ENCODE assay signal across 18 cellular contexts in genomic region chr12:85440273-85440672, GRCh38.
A peak's percentile ranks its signal among the peaks of the same experiment; 100 is the strongest.
DNase-seq lines count a peak whose midpoint lies in the region; ATAC-seq, FAIRE-seq and TF ChIP-seq lines count a peak whose summit lies in the region.
"Had no signal": no experiment of that assay in that cellular context is flagged by ENCODE, and none has a peak within 500 bp of the region (broad histone marks: within the 10 kb centered on the region; RNA-seq: fewer than 3 reads in every experiment).

No MANE protein-coding gene starts in this region.

- H3K9me2 ChIP-seq in hepatocyte (replicated peaks; ENCODE audit: insufficient read depth), result no peaks in the 10 kb centered on the region

- H3K36me3 ChIP-seq in hepatocyte (replicated peaks; ENCODE audit: insufficient read depth, low read depth) (no peaks in the 10 kb centered on the region), pancreas (no peaks in the 10 kb centered on the region)

- ATAC-seq in pancreas, result peak in 3 of 4 donors; percentile 38 to 86 (median 81)
- no peak for ATAC-seq in left cardiac atrium
- ATAC-seq in HG03342 (IDR thresholded peaks at IDR 0.05; ENCODE audit: unreplicated experiment), result no peak

- H3K79me2 ChIP-seq in hepatocyte, result no peaks in the 10 kb centered on the region

- no peak overlapping the region for H2AFZ ChIP-seq in hepatocyte

- intact Hi-C loops in pancreas (cut with DNase I), result no loop called here
- intact Hi-C loops in left cardiac atrium (cut with DNase I), result no loop called here

- H3K4me1 ChIP-seq in hepatocyte (ENCODE audit: insufficient read depth) (peaks cover 8% of the 10 kb centered on the region), pancreas (peaks cover 0 to 7% (median 0%) of the 10 kb centered on the region in 3 donors)

- DNase-seq in OCI-M1 (lab: John Stamatoyannopoulos, UW), result peak; percentile 30
- peak; percentile 26 for DNase-seq in hepatocyte (ENCODE audit: low spot score)
- DNase-seq in pancreas, result no peak
- DNase-seq in left cardiac atrium, result no peak
- no peak for DNase-seq in HEK293T (ENCODE audit: extremely low spot score)
- no peak for DNase-seq in RPMI8226
- DNase-seq: 8988T, DMS79, KBM-7, NCI-H1092 treated with DMSO at 0.1 percent for 48 hours, NCI-H1436 treated with DMSO at 0.1 percent for 48 hours, NCI-H1930, NCI-H524 treated with DMSO at 0.1 percent for 48 hours, NCI-H82, Right ventricle myocardium superior had no signal

- CTCF ChIA-PET in HEK293T (lab: Yijun Ruan, JAX), result no interaction called here

- peak overlapping the region; percentile 42 for H3K4me2 ChIP-seq in hepatocyte

- H4K20me1 ChIP-seq in hepatocyte (ENCODE audit: insufficient read depth, poor library complexity, severe bottlenecking), result no peaks in the 10 kb centered on the region

- TF ChIP-seq CTCF in 22Rv1 (IDR thresholded peaks at IDR 0.05) (no peak), hepatocyte (IDR thresholded peaks at IDR 0.05; ENCODE audit: poor library complexity) (no peak), pancreas (IDR thresholded peaks at IDR 0.05) (no peak)

- H3K4me3 ChIP-seq in hepatocyte (no peak overlapping the region), pancreas (no peak overlapping the region)

- H3K9me3 ChIP-seq in hepatocyte (ENCODE audit: low read depth) (no peaks in the 10 kb centered on the region), pancreas (no peaks in the 10 kb centered on the region)

- H3K27ac ChIP-seq in 22Rv1 (peak overlapping the region; percentile 52), hepatocyte (no peak overlapping the region), pancreas (no peak overlapping the region)

- 19% methylated on average over 1 of the region's 1 CpG for WGBS in hepatocyte (ENCODE audit: low lambda C conversion rate, missing lambda C conversion rate)
- WGBS in pancreas, 2 donors, result 17 to 31% methylated on average over 1 of the region's 1 CpG

- no peaks in the 10 kb centered on the region for H3K27me3 ChIP-seq in hepatocyte
- peaks cover 0 to 8% (median 0%) of the 10 kb centered on the region in 4 donors for H3K27me3 ChIP-seq in pancreas

- peak; percentile 26 for FAIRE-seq in pancreas (lab: Jason Lieb, UNC)
- FAIRE-seq: H54 had no signal

- POLR2A ChIA-PET in HEK293T (lab: Yijun Ruan, JAX), result no interaction called here

TF ChIP-seq in HEK293T, 16 proteins besides CTCF, POLR2A, EP300 and RAD21:
- no peak for TF ChIP-seq FOXA1 (IDR thresholded peaks at IDR 0.05)

Comparison
In these comparisons a context has a peak if more than half of its experiments do, and no peak if none do; other contexts are left out.
1. DNase-seq: peak in OCI-M1 (single experiment) and hepatocyte (single experiment); none in pancreas (0 of 6), left cardiac atrium (single experiment), HEK293T (single experiment) and RPMI8226 (single experiment).
2. ATAC-seq: peak in pancreas (3 of 4); none in left cardiac atrium (0 of 2) and HG03342 (single experiment).